9 cellular contexts compared by ENCODE assay signal in the genomic region with DNA sequence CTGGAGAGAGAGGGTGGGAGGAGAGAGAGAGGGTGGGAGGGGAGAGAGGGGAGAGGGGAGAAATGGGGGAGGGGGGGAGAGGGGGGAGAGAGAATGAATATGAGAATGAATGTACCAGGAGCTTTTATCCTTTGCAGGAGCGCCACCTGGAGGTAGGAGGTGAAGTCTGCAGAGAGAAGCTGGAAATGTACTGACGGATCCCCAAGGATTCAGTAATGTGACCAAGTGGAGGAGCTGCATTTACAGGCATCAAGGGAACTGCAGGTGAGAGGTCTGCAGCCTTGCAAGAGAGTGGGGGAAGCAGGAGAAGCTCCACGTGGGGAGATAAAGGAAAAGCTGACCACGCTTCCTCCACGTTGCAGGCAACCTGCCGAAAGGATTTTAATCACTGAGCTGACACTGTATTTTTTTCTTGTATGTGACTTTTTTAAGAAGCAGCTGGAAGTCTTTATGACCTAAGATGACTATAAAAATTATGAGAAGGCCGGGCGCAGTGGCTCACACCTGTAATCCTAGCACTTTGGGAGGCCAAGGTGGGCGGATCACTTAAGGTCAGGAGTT. TPM values are rescaled to one million over a fixed set of nuclear protein-coding genes. Genes with fewer than 3 reads are reported as not detected.
DNase-seq lines count a peak whose midpoint lies in the region; ATAC-seq and TF ChIP-seq lines count a peak whose summit lies in the region.
"Had no signal": no experiment of that assay in that cellular context is flagged by ENCODE, and none has a peak within 500 bp of the region (broad histone marks: within the 10 kb centered on the region; RNA-seq: fewer than 3 reads in every experiment).

No MANE protein-coding gene starts in this region.

- ATAC-seq in mucosa of descending colon, result peak; percentile 75

- intact Hi-C loops in mucosa of descending colon (cut with DNase I, micrococcal nuclease), result no loop called here

- TF ChIP-seq CTCF in mucosa of descending colon (IDR thresholded peaks at IDR 0.05), result no peak

- H3K36me3 ChIP-seq in mucosa of descending colon (ENCODE audit: low read depth), result no peaks in the 10 kb centered on the region

- DNase-seq in NCI-H1436 (lab: John Stamatoyannopoulos, UW) (peak; percentile 67), NCI-H1436 treated with DMSO at 0.1 percent for 48 hours (lab: John Stamatoyannopoulos, UW) (no peak), NCI-H2029 (lab: John Stamatoyannopoulos, UW) (peak; percentile 3), dermis microvascular lymphatic vessel endothelial cell (ENCODE audit: low read depth in 2 of 2) (peak; percentile 35 to 79), mucosa of descending colon (peak in 2 of 3 donors; percentile 48 to 65), mesenteric fat pad (ENCODE audit: low spot score) (no peak)
- DNase-seq in activated CD4-positive, alpha-beta T cell treated with anti-CD3 and anti-CD28 coated beads for 48 hours, result peak; percentile 71
- peak; percentile 1 to 36 (median 28) for DNase-seq in stimulated activated naive CD4-positive, alpha-beta T cell (lab: John Stamatoyannopoulos, UW)

- H3K9me3 ChIP-seq in mucosa of descending colon, result no peaks in the 10 kb centered on the region

- no peak overlapping the region for H3K4me3 ChIP-seq in mucosa of descending colon

- no peaks in the 10 kb centered on the region for H3K4me1 ChIP-seq in mucosa of descending colon (ENCODE audit: low read depth)

RNA-seq across cellular contexts. Expression of gene VSTM1, which starts 33.7 kb away (rescaled TPM):
- total RNA-seq in dermis microvascular lymphatic vessel endothelial cell (not detected in 2 replicates), mucosa of descending colon (not detected), mesenteric fat pad (not detected)
- total RNA-seq: glomerular endothelial cell had no signal

RNA-seq across cellular contexts. Expression of gene CACNG6, which starts 38.6 kb away (rescaled TPM):
- total RNA-seq in dermis microvascular lymphatic vessel endothelial cell (0.38 and 0.77 TPM in 2 replicates), mucosa of descending colon (not detected), mesenteric fat pad (not detected)

RNA-seq across cellular contexts. Expression of gene TARM1, which starts 51.2 kb away (rescaled TPM):
- total RNA-seq in dermis microvascular lymphatic vessel endothelial cell, result not detected in 2 replicates
- total RNA-seq in mucosa of descending colon, result not detected
- total RNA-seq in mesenteric fat pad, result not detected
- total RNA-seq: glomerular endothelial cell had no signal

Comparison
In these comparisons a context has a peak if more than half of its experiments do, and no peak if none do; other contexts are left out.
1. DNase-seq: peak in NCI-H1436 (single experiment), NCI-H2029 (single experiment), activated CD4-positive, alpha-beta T cell treated with anti-CD3 and anti-CD28 coated beads for 48 hours (single experiment), dermis microvascular lymphatic vessel endothelial cell (2 of 2), mucosa of descending colon (2 of 3) and stimulated activated naive CD4-positive, alpha-beta T cell (6 of 6); none in NCI-H1436 treated with DMSO at 0.1 percent for 48 hours (single experiment) and mesenteric fat pad (single experiment).